ENCODE assay signal across 9 cellular contexts in genomic region chr3:44337253-44337652, GRCh38. TPM values are rescaled to one million over a fixed set of nuclear protein-coding genes. Genes with fewer than 3 reads are reported as not detected.
A peak's percentile ranks its signal among the peaks of the same experiment; 100 is the strongest.
DNase-seq lines count a peak whose midpoint lies in the region; ATAC-seq and TF ChIP-seq lines count a peak whose summit lies in the region.
"Had no signal": no experiment of that assay in that cellular context is flagged by ENCODE, and none has a peak within 500 bp of the region (broad histone marks: within the 10 kb centered on the region; RNA-seq: fewer than 3 reads in every experiment).

No MANE protein-coding gene starts in this region.

- CTCF ChIA-PET in AG04450 (lab: Charles Lee) = interaction anchor here (0.9 to 4.7 kb wide), 2 partner anchors 14 to 26 kb away, joined by 3 to 30 read pairs; no protein-coding TSS in a partner anchor
- CTCF ChIA-PET in IMR-90 (lab: Yijun Ruan, JAX) = interaction anchor here (0.7 to 1.3 kb wide), 2 partner anchors 13 to 675 kb away, joined by 3 read pairs; no protein-coding TSS in a partner anchor

- peak overlapping the region; percentile 16 for H2AFZ ChIP-seq in IMR-90 (replicated peaks; ENCODE audit: low read length, poor library complexity)

- H3K27ac ChIP-seq in AG04450 (ENCODE audit: low read depth, low read length) (no peak overlapping the region), IMR-90 (ENCODE audit: insufficient read depth, low read length) (no peak overlapping the region)

- no peak overlapping the region for H2BK20ac ChIP-seq in IMR-90 (ENCODE audit: low read depth, low read length)

- peak overlapping the region; percentile 91; the same call in 1 of the 2 replicates for H3K4me3 ChIP-seq in AG04450 (ENCODE audit: low read depth, low read length)
- H3K4me3 ChIP-seq in IMR-90 (ENCODE audit: insufficient read depth, low read depth, low read length) = no peak overlapping the region
- peak overlapping the region; percentile 79 for H3K4me3 ChIP-seq in mucosa of stomach (ENCODE audit: low read length)

- no peak for TF ChIP-seq RAD21 in IMR-90 (IDR thresholded peaks at IDR 0.05; ENCODE audit: low read length)

- in situ Hi-C loops in IMR-90 (cut with MboI; ENCODE audit: low sequenced_read_pairs) = loop anchor here (25.0 kb wide), 2 partner anchors 300 to 550 kb away; partner anchors contain the start of genes ZNF197 and ZNF35

- peaks cover 4% of the 10 kb centered on the region; the same call in 1 of the 2 replicates for H3K9me1 ChIP-seq in IMR-90 (ENCODE audit: insufficient read depth, low read length)

- ATAC-seq in IMR-90 (ENCODE audit: low read depth) (no peak), GM19395 (IDR thresholded peaks at IDR 0.05; ENCODE audit: unreplicated experiment) (no peak)

- no peak overlapping the region for H3K56ac ChIP-seq in IMR-90 (ENCODE audit: extremely low read depth, insufficient read depth, low read length)

- intact Hi-C loops in IMR-90 (cut with micrococcal nuclease) = loop anchor here (5.0 kb wide), 1 partner anchor 175 kb away; no protein-coding TSS in a partner anchor

- 50% methylated on average over 1 of the region's 4 CpGs; no CpG with 5 or more reads in 1 of the 2 experiments for WGBS in IMR-90 (ENCODE audit: extremely low coverage in 2 of 2, insufficient read length in 1 of 2), 2 experiments

- peaks cover 8% of the 10 kb centered on the region for H3K27me3 ChIP-seq in AG04450 (ENCODE audit: control insufficient read depth, insufficient read depth, low read length)
- peaks cover 3% of the 10 kb centered on the region for H3K27me3 ChIP-seq in IMR-90 (ENCODE audit: control insufficient read depth, insufficient read depth, low read length)
- no peaks in the 10 kb centered on the region for H3K27me3 ChIP-seq in mucosa of stomach (ENCODE audit: control insufficient read depth, insufficient read depth, low read length)

- H3K79me1 ChIP-seq in IMR-90 (ENCODE audit: low read depth in 1 of 2, low read length in 2 of 2) = peaks cover 13 to 21% of the 10 kb centered on the region in 2 experiments

- peak overlapping the region; percentile 31 for H2AK9ac ChIP-seq in IMR-90 (replicated peaks; ENCODE audit: low read depth, low read length, poor library complexity)

- no peak overlapping the region for H3K18ac ChIP-seq in IMR-90 (ENCODE audit: low read depth, low read length)

- BruUV-seq in IMR-90 (replicated peaks; lab: Mats Ljungman, UMichigan) = no TSS peak

- H3K4me2 ChIP-seq in IMR-90 (ENCODE audit: low read depth, low read length) = peak overlapping the region; percentile 36

- H4K20me1 ChIP-seq in IMR-90 (ENCODE audit: insufficient read depth, low read length) = no peaks in the 10 kb centered on the region

- H4K8ac ChIP-seq in IMR-90 (ENCODE audit: low read depth in 2 of 2, low read length in 2 of 2) = peak overlapping the region; percentile 66 to 87; a peak in 3 of 4 replicates

- H3K9ac ChIP-seq in IMR-90 (ENCODE audit: low read depth, low read length) = no peak overlapping the region; the same call in 1 of the 2 replicates
- H3K9ac ChIP-seq in mucosa of stomach (ENCODE audit: low read length) = peak overlapping the region; percentile 95

- no peak for DNase-seq in AG04450 (ENCODE audit: low read depth, low spot score)
- no peak for DNase-seq in IMR-90
- DNase-seq in cerebellar cortex (ENCODE audit: low spot score) = peak; percentile 26
- no peak for DNase-seq in SHP77 (lab: John Stamatoyannopoulos, UW)
- DNase-seq in A172 (ENCODE audit: low spot score) = no peak
- DNase-seq in effector CD4-positive, alpha-beta T cell = no peak
- DNase-seq: T1000 had no signal

- peak overlapping the region; percentile 10; the same call in 1 of the 2 replicates for H3K23ac ChIP-seq in IMR-90 (ENCODE audit: low read depth, low read length)

- H4K5ac ChIP-seq in IMR-90 (ENCODE audit: low read depth, low read length) = peak overlapping the region; percentile 9; the same call in 1 of the 2 replicates

- dilution Hi-C loops in IMR-90 (cut with HindIII; ENCODE audit: low sequenced_read_pairs, unreplicated experiment) = no loop called here

- no peaks in the 10 kb centered on the region for H3K36me3 ChIP-seq in IMR-90 (ENCODE audit: control insufficient read depth, insufficient read depth, low read length)
- no peaks in the 10 kb centered on the region for H3K36me3 ChIP-seq in mucosa of stomach (ENCODE audit: control insufficient read depth, insufficient read depth, low read length)

- no peak overlapping the region for H2BK5ac ChIP-seq in IMR-90 (ENCODE audit: low read depth, low read length, poor library complexity, severe bottlenecking)

- POLR2A ChIA-PET in AG04450 (lab: Yijun Ruan, JAX) (interaction anchor here (1.0 to 1.4 kb wide), 3 partner anchors 18 to 174 kb away, joined by 3 to 8 read pairs (median 3); no protein-coding TSS in a partner anchor), IMR-90 (lab: Charles Lee; ENCODE audit: unreplicated experiment) (no interaction called here)

- H3K4ac ChIP-seq in IMR-90 (ENCODE audit: low read depth, low read length) = no peak overlapping the region

- H2BK15ac ChIP-seq in IMR-90 (ENCODE audit: low read depth, low read length) = no peak overlapping the region

- TF ChIP-seq CTCF in AG04450 (IDR thresholded peaks at IDR 0.05; ENCODE audit: low read depth, low read length) = peak; percentile 16; the same call in 1 of the 2 replicates
- TF ChIP-seq CTCF in IMR-90 (conservative IDR thresholded peaks at IDR 0.05; ENCODE audit: low read depth, low read length) = no peak

- H3K4me1 ChIP-seq in IMR-90 (ENCODE audit: control insufficient read depth, insufficient read depth, low read length) (0 out of 2 replicates have a peak, but pooled peaks cover 2% of the 10 kb centered on the region), mucosa of stomach (ENCODE audit: control insufficient read depth, insufficient read depth, low read length) (peaks cover 16% of the 10 kb centered on the region)

- H2AK5ac ChIP-seq in IMR-90 (ENCODE audit: low read depth, low read length) = no peak overlapping the region

- no peak for TF ChIP-seq POLR2A in IMR-90 (IDR thresholded peaks at IDR 0.05; ENCODE audit: low read depth, low read length)

- H3K9me3 ChIP-seq in AG04450 (ENCODE audit: control insufficient read depth, insufficient read depth, low read length) = no peaks in the 10 kb centered on the region; the same call in 1 of the 2 replicates
- no peaks in the 10 kb centered on the region for H3K9me3 ChIP-seq in IMR-90 (ENCODE audit: control insufficient read depth, insufficient read depth, low read length)
- H3K9me3 ChIP-seq in mucosa of stomach (ENCODE audit: control insufficient read depth, low read length) = no peaks in the 10 kb centered on the region

- H4K91ac ChIP-seq in IMR-90 (ENCODE audit: insufficient read depth, low read depth, low read length) = peak overlapping the region; percentile 2; the same call in 1 of the 2 replicates

- no peak overlapping the region for H2BK120ac ChIP-seq in IMR-90 (ENCODE audit: low read depth, low read length)

- H3K14ac ChIP-seq in IMR-90 (replicated peaks; ENCODE audit: low read depth, low read length) = no peak overlapping the region

TF ChIP-seq in IMR-90, 13 proteins besides CTCF, POLR2A, EP300 and RAD21:
- TF ChIP-seq ELK1 (IDR thresholded peaks at IDR 0.05; ENCODE audit: borderline replicate concordance, low read depth, low read length) (no peak), SMC3 (IDR thresholded peaks at IDR 0.05; ENCODE audit: low read depth, low read length) (no peak), CEBPB (IDR thresholded peaks at IDR 0.05; ENCODE audit: low read depth, low read length) (no peak), USF2 (IDR thresholded peaks at IDR 0.05; ENCODE audit: low read depth, low read length) (no peak), MAFK (IDR thresholded peaks at IDR 0.05; ENCODE audit: low read depth, low read length) (no peak), RFX5 (IDR thresholded peaks at IDR 0.05; ENCODE audit: low read depth, low read length) (no peak), FOS (IDR thresholded peaks at IDR 0.05; ENCODE audit: low read depth, low read length) (no peak), RCOR1 (IDR thresholded peaks at IDR 0.05; ENCODE audit: insufficient replicate concordance, low read length) (no peak), MXI1 (IDR thresholded peaks at IDR 0.05; ENCODE audit: borderline replicate concordance, low read depth, low read length) (no peak), CHD1 (IDR thresholded peaks at IDR 0.05; ENCODE audit: low read depth, low read length) (no peak), NFE2L2 (IDR thresholded peaks at IDR 0.05; ENCODE audit: low read depth, low read length) (no peak), BHLHE40 (IDR thresholded peaks at IDR 0.05; ENCODE audit: low read depth, low read length) (no peak), MAZ (IDR thresholded peaks at IDR 0.05; ENCODE audit: borderline replicate concordance, low read depth, low read length) (no peak)

RNA-seq across cellular contexts. Expression of gene TCAIM, which starts 1.3 kb away (rescaled TPM):
- polyA plus RNA-seq in AG04450 (2011; rRNA removed) (23.6 and 29.6 TPM in 2 replicates), IMR-90 (2012; rRNA removed) (8.1 and 11.0 TPM in 2 replicates)
- 10.8 and 20.1 TPM in 2 replicates for polyA minus RNA-seq in AG04450 (2011; rRNA and poly(A)+ RNA removed)
- 21.5 and 21.9 TPM in 2 replicates for total RNA-seq in IMR-90 (2012; rRNA removed)
- 2.4 and 4.0 TPM in 2 replicates for polyA plus RNA-seq in IMR-90 (2012; cell fraction: cytosol; rRNA removed)
- 1.0 and 7.4 TPM in 2 replicates for polyA plus RNA-seq in IMR-90 (2012; cell fraction: nucleus; rRNA removed; ENCODE audit: low replicate concordance)
- total RNA-seq in A172 (2014; rRNA removed; shearing (Covaris generic)) = 22.9 and 27.6 TPM in 2 replicates
